1 cellular context compared by ENCODE assay signal in genomic region chr3:119588112-119588511, GRCh38.
TF ChIP-seq lines count a peak whose summit lies in the region.

No MANE protein-coding gene starts in this region.

TF ChIP-seq in GM12878, 131 proteins besides CTCF, POLR2A, EP300 and RAD21 (continued from another document and continues in another):
- TF ChIP-seq ATF2 (IDR thresholded peaks at IDR 0.05; ENCODE audit: low read length) (peak; percentile 71), MEF2B (IDR thresholded peaks at IDR 0.05; ENCODE audit: partially characterized antibody, poor library complexity, severe bottlenecking) (no peak), TCF3 (IDR thresholded peaks at IDR 0.05; ENCODE audit: borderline replicate concordance, insufficient read depth, low read depth, low read length) (no peak), GATAD2B (conservative IDR thresholded peaks at IDR 0.05; ENCODE audit: low read depth) (0 out of 2 replicates have a peak, but pooled peaks have one; percentile 20), RCOR1 (conservative IDR thresholded peaks at IDR 0.05; ENCODE audit: low read depth, low read length) (no peak), RAD51 (IDR thresholded peaks at IDR 0.05) (no peak), GABPA (IDR thresholded peaks at IDR 0.05; ENCODE audit: low read depth) (no peak), RBBP5 (conservative IDR thresholded peaks at IDR 0.05) (no peak), ZNF592 (IDR thresholded peaks at IDR 0.05) (no peak), KDM1A (IDR thresholded peaks at IDR 0.05; ENCODE audit: borderline replicate concordance) (no peak), CREB1 (IDR thresholded peaks at IDR 0.05; ENCODE audit: low read depth) (0 out of 2 replicates have a peak, but pooled peaks have one; percentile 48), ZNF207 (IDR thresholded peaks at IDR 0.05; ENCODE audit: borderline replicate concordance) (no peak), SUPT20H (IDR thresholded peaks at IDR 0.05; ENCODE audit: borderline replicate concordance, control insufficient read depth, low read depth, low read length) (no peak), HSF1 (IDR thresholded peaks at IDR 0.05; ENCODE audit: low read depth, low read length) (no peak), SRF (IDR thresholded peaks at IDR 0.05; ENCODE audit: low read depth in 2 of 2, low read length in 2 of 2) (no peak), CHD2 (IDR thresholded peaks at IDR 0.05; ENCODE audit: borderline replicate concordance, low read depth, low read length) (no peak), TCF12 (IDR thresholded peaks at IDR 0.05; ENCODE audit: low read depth, low read length) (no peak), PBX3 (IDR thresholded peaks at IDR 0.05; ENCODE audit: insufficient replicate concordance, low read depth, low read length) (no peak), MTA2 (IDR thresholded peaks at IDR 0.05; ENCODE audit: low read depth) (peak; percentile 64; the same call in 1 of the 2 replicates), CHD1 (IDR thresholded peaks at IDR 0.05; ENCODE audit: low read depth, low read length) (no peak), CUX1 (IDR thresholded peaks at IDR 0.05; ENCODE audit: insufficient replicate concordance, low read depth, low read length) (no peak), ZNF384 (IDR thresholded peaks at IDR 0.05; ENCODE audit: borderline replicate concordance, low read depth, low read length) (no peak), LARP7 (IDR thresholded peaks at IDR 0.05) (no peak), USF2 (IDR thresholded peaks at IDR 0.05; ENCODE audit: borderline replicate concordance, low read depth, low read length) (no peak), MYB (IDR thresholded peaks at IDR 0.05; ENCODE audit: borderline replicate concordance, low read depth, low read length) (no peak), ZNF24 (IDR thresholded peaks at IDR 0.05) (no peak), TCF7 (IDR thresholded peaks at IDR 0.05; ENCODE audit: borderline replicate concordance) (no peak), BCLAF1 (IDR thresholded peaks at IDR 0.05) (no peak), RFX5 (IDR thresholded peaks at IDR 0.05; ENCODE audit: low read depth, low read length) (no peak), ZSCAN29 (IDR thresholded peaks at IDR 0.05) (no peak), POU2F2 (IDR thresholded peaks at IDR 0.05; ENCODE audit: borderline replicate concordance, low read depth, low read length) (peak; percentile 80; the same call in 2 of the 3 replicates), TARDBP (IDR thresholded peaks at IDR 0.05; ENCODE audit: borderline replicate concordance) (no peak), ZNF217 (IDR thresholded peaks at IDR 0.05) (no peak), E2F8 (IDR thresholded peaks at IDR 0.05; ENCODE audit: low read depth, partially characterized antibody) (no peak), SMC3 (IDR thresholded peaks at IDR 0.05; ENCODE audit: borderline replicate concordance, low read length) (no peak), NFXL1 (IDR thresholded peaks at IDR 0.05; ENCODE audit: borderline replicate concordance) (no peak), NFIC (IDR thresholded peaks at IDR 0.05; ENCODE audit: low read depth, low read length) (peak; percentile 48; the same call in 1 of the 2 replicates)
